ENCODE assay signal across 1 cellular context in the genomic region with DNA sequence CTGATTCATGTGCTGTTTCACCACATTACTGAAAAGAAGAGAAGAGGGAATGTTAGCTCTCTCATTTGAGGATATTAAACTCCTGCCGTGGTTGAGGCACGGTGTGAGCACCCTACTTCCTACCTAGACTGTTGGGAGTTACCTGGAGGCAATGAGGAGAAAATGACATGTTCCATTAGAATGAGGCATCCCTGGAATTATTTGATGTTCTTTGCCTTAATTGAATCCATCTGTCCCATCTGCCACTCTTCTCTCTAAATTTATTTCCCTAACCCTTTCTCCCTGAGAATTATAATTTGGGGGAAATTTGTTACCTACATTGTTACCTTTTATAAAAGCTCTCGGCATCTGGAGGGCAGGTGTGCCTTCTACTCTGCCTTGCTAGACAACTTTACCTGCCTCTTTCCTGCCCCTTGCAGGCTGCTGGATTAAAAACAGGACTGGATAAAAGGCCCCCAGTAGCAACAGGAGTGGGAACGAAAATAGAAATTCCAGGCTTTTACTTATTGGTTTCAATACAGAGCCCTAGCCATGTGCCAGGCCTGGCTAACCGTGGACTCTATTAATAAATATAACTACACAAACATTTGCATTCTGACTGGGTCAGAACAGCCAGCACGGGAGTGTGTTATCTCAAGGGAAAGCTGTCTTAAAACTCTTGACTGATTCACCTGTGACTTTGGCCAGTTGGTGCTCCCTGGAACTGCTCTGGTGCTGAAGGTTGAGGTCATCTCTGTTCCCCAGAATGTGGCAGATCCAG.
A peak's percentile ranks its signal among the peaks of the same experiment; 100 is the strongest.
TF ChIP-seq lines count a peak whose summit lies in the region.

No MANE protein-coding gene starts in this region.

TF ChIP-seq in HepG2, 621 proteins besides CTCF, POLR2A, EP300 and RAD21:
- TF ChIP-seq ZNF263 (CRISPR knock-in tag; IDR thresholded peaks at IDR 0.05): peak; percentile 64
- no peak for TF ChIP-seq ZNF44 (CRISPR knock-in tag; IDR thresholded peaks at IDR 0.05)
